ENCODE assay signal across 13 cellular contexts in genomic region chr2:182949572-182950189, GRCh38.
DNase-seq lines count a peak whose midpoint lies in the region; ATAC-seq and TF ChIP-seq lines count a peak whose summit lies in the region.
"Had no signal": no experiment of that assay in that cellular context is flagged by ENCODE, and none has a peak within 500 bp of the region (broad histone marks: within the 10 kb centered on the region; RNA-seq: fewer than 3 reads in every experiment).

No MANE protein-coding gene starts in this region.

- H3K4me2 ChIP-seq in GM23338: no peak overlapping the region

- CTCF ChIA-PET in activated CD4-positive, alpha-beta T cell treated with anti-CD3 and anti-CD28 coated beads for 36 hours (lab: Charles Lee): interaction anchor here (0.6 to 1.5 kb wide), 5 partner anchors 31 to 458 kb away, joined by 3 to 4 read pairs (median 3); no protein-coding TSS in a partner anchor
- CTCF ChIA-PET in RWPE1 (lab: Yijun Ruan, JAX): no interaction called here

- H3K27me3 Mint-ChIP-seq in activated CD4-positive, alpha-beta T cell treated with anti-CD3 and anti-CD28 coated beads for 36 hours: no peaks in the 10 kb centered on the region
- H3K27me3 Mint-ChIP-seq in GM23338 (ENCODE audit: insufficient read depth, low read depth, poor library complexity): no peaks in the 10 kb centered on the region

- H3K4me1 Mint-ChIP-seq in activated CD4-positive, alpha-beta T cell treated with anti-CD3 and anti-CD28 coated beads for 36 hours: peaks cover 7% of the 10 kb centered on the region
- no peaks in the 10 kb centered on the region for H3K4me1 Mint-ChIP-seq in GM23338
- H3K4me1 Mint-ChIP-seq: B cell had no signal

- no peak overlapping the region for H3K4me3 ChIP-seq in GM23338
- H3K4me3 ChIP-seq: esophagus muscularis mucosa had no signal

- H3K27ac ChIP-seq in RWPE1: peak overlapping the region; percentile 62
- no peak overlapping the region for H3K27ac ChIP-seq in GM23338 (ENCODE audit: low read depth)
- H3K27ac ChIP-seq: esophagus muscularis mucosa had no signal

- H3K27me3 ChIP-seq in GM23338 (ENCODE audit: insufficient read depth): no peaks in the 10 kb centered on the region
- H3K27me3 ChIP-seq: esophagus muscularis mucosa had no signal

- DNase-seq in activated CD4-positive, alpha-beta T cell treated with anti-CD3 and anti-CD28 coated beads for 36 hours: peak; percentile 7
- no peak for DNase-seq in activated CD4-positive, alpha-beta T cell treated with anti-CD3 and anti-CD28 coated beads for 4 hours
- DNase-seq in RWPE1 (ENCODE audit: low spot score) (no peak), fibroblast of gingiva (ENCODE audit: low read depth) (peak; percentile 31), renal cortical epithelial cell (ENCODE audit: low read depth) (peak; percentile 78), GM23338 (ENCODE audit: low spot score) (no peak)
- DNase-seq in activated effector memory CD4-positive, alpha-beta T cell treated with anti-CD3 and anti-CD28 coated beads, Interleukin-2, amount 50 U/mL, for 16 hours: no peak
- DNase-seq: stimulated activated CD4-positive, alpha-beta T cell treated with anti-CD3 and anti-CD28 coated beads, Interleukin-15, amount 100 ng/mL, for 24 hours had no signal

- no peaks in the 10 kb centered on the region; the same call in 1 of the 2 replicates for H4K20me1 ChIP-seq in GM23338 (replicated peaks; ENCODE audit: insufficient read depth)

- H3K9me2 ChIP-seq in GM23338 (ENCODE audit: insufficient read depth): no peaks in the 10 kb centered on the region

- POLR2A ChIA-PET in activated CD4-positive, alpha-beta T cell treated with anti-CD3 and anti-CD28 coated beads for 36 hours (lab: Charles Lee): no interaction called here
- POLR2A ChIA-PET in RWPE1 (lab: Yijun Ruan, JAX; ENCODE audit: low non-redundant PET): interaction anchor here (0.5 kb wide), 1 partner anchor 13 kb away, joined by 3 read pairs; no protein-coding TSS in a partner anchor

- intact Hi-C loops in activated CD4-positive, alpha-beta T cell treated with anti-CD3 and anti-CD28 coated beads for 36 hours (cut with DNase I, micrococcal nuclease): no loop called here

- H3K36me3 ChIP-seq in GM23338 (ENCODE audit: insufficient read depth): peaks cover 15% of the 10 kb centered on the region; the same call in 1 of the 2 replicates

- H2AFZ ChIP-seq in GM23338: no peak overlapping the region

- TF ChIP-seq CTCF in RWPE1 (conservative IDR thresholded peaks at IDR 0.05; ENCODE audit: low read depth): no peak
- TF ChIP-seq CTCF in GM23338 (conservative IDR thresholded peaks at IDR 0.05; ENCODE audit: low read depth in 2 of 2): no peak

- no peaks in the 10 kb centered on the region for H3K4me1 ChIP-seq in GM23338 (ENCODE audit: insufficient read depth)

- no peaks in the 10 kb centered on the region for H3F3A ChIP-seq in GM23338 (replicated peaks; ENCODE audit: low read depth)

- H3K4me3 Mint-ChIP-seq in activated CD4-positive, alpha-beta T cell treated with anti-CD3 and anti-CD28 coated beads for 36 hours: no peak overlapping the region
- H3K4me3 Mint-ChIP-seq in GM23338: no peak overlapping the region
- H3K4me3 Mint-ChIP-seq: B cell, mesothelial cell of epicardium had no signal

- H3K36me3 Mint-ChIP-seq in activated CD4-positive, alpha-beta T cell treated with anti-CD3 and anti-CD28 coated beads for 36 hours (ENCODE audit: low read depth): peaks cover 7% of the 10 kb centered on the region
- H3K36me3 Mint-ChIP-seq in GM23338 (ENCODE audit: low read depth): peaks cover 34% of the 10 kb centered on the region
- H3K36me3 Mint-ChIP-seq: activated naive CD4-positive, alpha-beta T cell treated with anti-CD3 and anti-CD28 coated beads, Interleukin-2, amount 50 U/mL, for 72 hours had no signal

- no peak overlapping the region for H3K27ac Mint-ChIP-seq in activated CD4-positive, alpha-beta T cell treated with anti-CD3 and anti-CD28 coated beads for 36 hours
- H3K27ac Mint-ChIP-seq in GM23338: no peak overlapping the region
- H3K27ac Mint-ChIP-seq: activated naive CD4-positive, alpha-beta T cell treated with anti-CD3 and anti-CD28 coated beads, Interleukin-2, amount 50 U/mL, for 72 hours; B cell; mesothelial cell of epicardium had no signal

- H3K9me3 Mint-ChIP-seq in activated CD4-positive, alpha-beta T cell treated with anti-CD3 and anti-CD28 coated beads for 36 hours (ENCODE audit: low read depth): no peaks in the 10 kb centered on the region
- no peaks in the 10 kb centered on the region for H3K9me3 Mint-ChIP-seq in GM23338
- H3K9me3 Mint-ChIP-seq: activated naive CD4-positive, alpha-beta T cell treated with anti-CD3 and anti-CD28 coated beads, Interleukin-2, amount 50 U/mL, for 72 hours; mesothelial cell of epicardium had no signal

- H3K79me2 ChIP-seq in GM23338 (replicated peaks; ENCODE audit: insufficient read depth): no peaks in the 10 kb centered on the region

- no peak for ATAC-seq in activated CD4-positive, alpha-beta T cell treated with anti-CD3 and anti-CD28 coated beads for 36 hours
- no peak for ATAC-seq in GM18858 (IDR thresholded peaks at IDR 0.05; ENCODE audit: unreplicated experiment)
- ATAC-seq in GM23338: no peak
- ATAC-seq: activated naive CD4-positive, alpha-beta T cell treated with anti-CD3 and anti-CD28 coated beads, Interleukin-2, amount 50 U/mL, for 72 hours had no signal

TF ChIP-seq in GM23338, 12 proteins besides CTCF, POLR2A, EP300 and RAD21:
- TF ChIP-seq JUNB (IDR thresholded peaks at IDR 0.05; ENCODE audit: unreplicated experiment) (no peak), NANOG (IDR thresholded peaks at IDR 0.05; ENCODE audit: borderline replicate concordance) (no peak), POLR2AphosphoS5 (IDR thresholded peaks at IDR 0.05; ENCODE audit: low read depth) (no peak), ETS1 (IDR thresholded peaks at IDR 0.05) (no peak), STAT1 (IDR thresholded peaks at IDR 0.05; ENCODE audit: unreplicated experiment) (no peak)

Comparison
In these comparisons a context has a peak if more than half of its experiments do, and no peak if none do; other contexts are left out.
1. DNase-seq: peak in activated CD4-positive, alpha-beta T cell treated with anti-CD3 and anti-CD28 coated beads for 36 hours (single experiment), fibroblast of gingiva (single experiment) and renal cortical epithelial cell (single experiment); none in activated CD4-positive, alpha-beta T cell treated with anti-CD3 and anti-CD28 coated beads for 4 hours (0 of 2), RWPE1 (single experiment), activated effector memory CD4-positive, alpha-beta T cell treated with anti-CD3 and anti-CD28 coated beads, Interleukin-2, amount 50 U/mL, for 16 hours (single experiment) and GM23338 (single experiment).